ENCODE assay signal across 9 cellular contexts in the genomic region with DNA sequence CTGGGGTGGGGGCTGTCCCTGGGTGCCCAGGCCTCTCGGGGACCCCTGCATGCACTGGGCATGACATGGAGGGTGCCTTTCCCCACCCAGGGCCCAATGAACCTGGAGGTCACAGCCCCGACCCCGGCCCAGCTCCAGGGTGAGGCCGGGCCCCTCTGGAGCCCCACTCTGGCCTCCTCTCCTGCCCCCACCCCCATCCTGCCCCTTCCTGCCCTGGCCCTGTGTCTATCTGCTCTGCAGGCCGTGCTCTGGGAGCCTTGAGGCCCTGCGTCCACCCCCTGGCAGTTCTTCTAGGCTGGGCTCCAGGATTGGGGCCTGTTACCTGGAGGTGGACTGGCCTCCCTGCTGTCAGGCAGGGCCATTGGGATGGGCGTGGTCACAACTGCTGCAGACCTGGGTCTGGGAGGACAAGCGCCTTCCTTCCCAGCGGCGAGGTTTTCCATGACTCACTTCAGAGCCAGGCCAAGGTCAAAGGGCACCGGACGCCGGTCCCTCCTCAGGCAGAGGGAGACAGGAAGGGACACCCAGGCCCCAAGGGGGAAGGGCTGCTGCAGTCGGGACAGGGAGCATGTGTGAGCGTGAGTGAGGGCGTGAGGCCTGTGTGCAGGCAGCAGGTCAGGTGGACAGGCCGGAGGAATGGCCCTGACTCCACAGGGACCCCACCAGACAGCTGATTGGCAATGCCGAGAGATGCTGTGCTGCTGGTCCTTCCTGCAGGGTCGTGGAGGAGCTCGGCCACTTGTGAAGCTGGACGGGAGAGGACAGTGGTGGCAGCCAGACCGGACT. TPM values are rescaled to one million over a fixed set of nuclear protein-coding genes. Genes with fewer than 3 reads are reported as not detected.
A peak's percentile ranks its signal among the peaks of the same experiment; 100 is the strongest.
DNase-seq lines count a peak whose midpoint lies in the region; ATAC-seq and TF ChIP-seq lines count a peak whose summit lies in the region.
"Had no signal": no experiment of that assay in that cellular context is flagged by ENCODE, and none has a peak within 500 bp of the region (broad histone marks: within the 10 kb centered on the region; RNA-seq: fewer than 3 reads in every experiment).

No MANE protein-coding gene starts in this region.

- TF ChIP-seq CTCF in H9 (conservative IDR thresholded peaks at IDR 0.05): no peak

- no peak overlapping the region for H3T11ph ChIP-seq in H9 (ENCODE audit: low read length)

- H4K8ac ChIP-seq in H9 (replicated peaks; ENCODE audit: insufficient read length, low read depth, low read length): no peak overlapping the region

- H3K27me3 Mint-ChIP-seq in H9 (ENCODE audit: low read depth): peaks cover 7% of the 10 kb centered on the region

- H3K36me3 ChIP-seq in rectal smooth muscle tissue (ENCODE audit: control insufficient read depth, insufficient read depth, low read length): no peaks in the 10 kb centered on the region

- H3K27ac Mint-ChIP-seq in H9: peak overlapping the region in 1 of 3 experiments; percentile 53; a peak in 2 of 7 replicates

- no peaks in the 10 kb centered on the region for H3K79me1 ChIP-seq in H9 (ENCODE audit: insufficient read depth, low read depth, low read length, poor library complexity, severe bottlenecking)

- no CpG with 5 or more reads among the region's 22 CpGs for WGBS in H9 (ENCODE audit: extremely low coverage, insufficient read length, low lambda C conversion rate)

- no peak overlapping the region for H2BK20ac ChIP-seq in H9 (ENCODE audit: low read depth, low read length, poor library complexity, severe bottlenecking)

- H3K27me3 ChIP-seq in H9 (ENCODE audit: insufficient read depth, low read length) (no peaks in the 10 kb centered on the region), rectal smooth muscle tissue (ENCODE audit: control insufficient read depth, insufficient read depth, low read length) (peaks cover 3% of the 10 kb centered on the region)

- no peaks in the 10 kb centered on the region for H3K9me3 ChIP-seq in H9 (ENCODE audit: control insufficient read depth, low read depth, low read length)

- no peak overlapping the region for H2BK15ac ChIP-seq in H9 (ENCODE audit: low read depth, low read length)

- H2BK5ac ChIP-seq in H9 (ENCODE audit: insufficient read length, low read length): no peak overlapping the region

- H2BK12ac ChIP-seq in H9 (ENCODE audit: insufficient read length, low read depth, low read length): no peak overlapping the region

- no peaks in the 10 kb centered on the region for H4K20me1 ChIP-seq in H9 (ENCODE audit: control insufficient read depth, insufficient read depth, insufficient read length)

- H3K4me3 ChIP-seq in rectal smooth muscle tissue (ENCODE audit: low read length): no peak overlapping the region

- H3K4me1 ChIP-seq in H9 (ENCODE audit: insufficient read depth, low read length) (no peaks in the 10 kb centered on the region), rectal smooth muscle tissue (ENCODE audit: control insufficient read depth, insufficient read depth, low read length) (peaks cover 24% of the 10 kb centered on the region)

- no peak overlapping the region for H2AFZ ChIP-seq in H9 (ENCODE audit: low read length)

- ATAC-seq in GM21423 (IDR thresholded peaks at IDR 0.05; ENCODE audit: unreplicated experiment) (no peak), GM21447 (IDR thresholded peaks at IDR 0.05; ENCODE audit: unreplicated experiment) (no peak)
- ATAC-seq: activated CD4-positive, CD25-positive, alpha-beta regulatory T cell treated with anti-CD3 and anti-CD28 coated beads, Interleukin-2, amount 50 U/mL, for 24 hours had no signal

- DNase-seq in H9 (peak; percentile 27), astrocyte of the hippocampus (ENCODE audit: low read depth, low spot score) (peak; percentile 16), hepatic stellate cell (ENCODE audit: low spot score) (peak; percentile 79), dedifferentiated amniotic fluid mesenchymal stem cell (ENCODE audit: extremely low spot score) (no peak)
- DNase-seq in stimulated activated CD4-positive, alpha-beta T cell treated with anti-CD3 and anti-CD28 coated beads, Interleukin-1b, Interleukin-23, amount 100 ng/mL, for 48 hours: no peak

- H3K9me3 Mint-ChIP-seq in H9: no peaks in the 10 kb centered on the region

- peak overlapping the region; percentile 34; the same call in 1 of the 2 replicates for H3K14ac ChIP-seq in H9 (ENCODE audit: insufficient read depth, low read length)

- H3K4me2 ChIP-seq in H9 (ENCODE audit: insufficient read depth, insufficient read length, low read length): no peak overlapping the region

- H3K79me2 ChIP-seq in H9 (ENCODE audit: insufficient read depth, low read length): no peaks in the 10 kb centered on the region

- H3K9ac ChIP-seq in H9 (ENCODE audit: extremely low read depth, insufficient read length, low read length): no peak overlapping the region
- no peak overlapping the region for H3K9ac ChIP-seq in rectal smooth muscle tissue (ENCODE audit: low read length)

- H3K4ac ChIP-seq in H9 (ENCODE audit: low read depth, low read length): no peak overlapping the region

- no peak overlapping the region for H2AK5ac ChIP-seq in H9 (ENCODE audit: insufficient read length, low read length)

- H3K23me2 ChIP-seq in H9 (ENCODE audit: insufficient read length, low read depth, low read length, poor library complexity, severe bottlenecking): no peaks in the 10 kb centered on the region

- no peak overlapping the region for H4K91ac ChIP-seq in H9 (ENCODE audit: insufficient read length, low read depth, low read length)

- no peak overlapping the region for H2BK120ac ChIP-seq in H9 (ENCODE audit: low read depth, low read length, poor library complexity, severe bottlenecking)

- no peak overlapping the region for H4K5ac ChIP-seq in H9 (ENCODE audit: insufficient read length, low read depth, low read length)

- no peak overlapping the region for H3K56ac ChIP-seq in H9 (ENCODE audit: insufficient read length, low read depth, low read length)

- H3K18ac ChIP-seq in H9 (ENCODE audit: insufficient read length, low read depth, low read length): no peak overlapping the region

- no peaks in the 10 kb centered on the region for H3K36me3 Mint-ChIP-seq in H9 (ENCODE audit: insufficient read depth in 1 of 3, low read depth in 3 of 3)

- H3K4me1 Mint-ChIP-seq in H9: peaks cover 20 to 24% of the 10 kb centered on the region in 2 experiments

- no peak overlapping the region for H3K4me3 Mint-ChIP-seq in H9

- H3K27ac ChIP-seq in H9 (ENCODE audit: insufficient read length, low read depth, low read length) (no peak overlapping the region), rectal smooth muscle tissue (ENCODE audit: low read depth, low read length) (peak overlapping the region; percentile 83)

- H3K23ac ChIP-seq in H9 (ENCODE audit: insufficient read length, low read depth, low read length): no peak overlapping the region

RNA-seq across cellular contexts. Expression of gene POFUT2, which starts 31.1 kb away (rescaled TPM):
- 32.1 and 34.8 TPM in 2 replicates for total RNA-seq in H9 (2021)

Comparison
In these comparisons a context has a peak if more than half of its experiments do, and no peak if none do; other contexts are left out.
1. DNase-seq: peak in H9 (single experiment), astrocyte of the hippocampus (single experiment) and hepatic stellate cell (single experiment); none in stimulated activated CD4-positive, alpha-beta T cell treated with anti-CD3 and anti-CD28 coated beads, Interleukin-1b, Interleukin-23, amount 100 ng/mL, for 48 hours (single experiment) and dedifferentiated amniotic fluid mesenchymal stem cell (single experiment).